In genomic region chr3:119420196-119420595, GRCh38 we compare ENCODE assay signal across 14 cellular contexts. TPM values are rescaled to one million over a fixed set of nuclear protein-coding genes. Genes with fewer than 3 reads are reported as not detected.
DNase-seq lines count a peak whose midpoint lies in the region; ATAC-seq, FAIRE-seq and TF ChIP-seq lines count a peak whose summit lies in the region.
"Had no signal": no experiment of that assay in that cellular context is flagged by ENCODE, and none has a peak within 500 bp of the region (broad histone marks: within the 10 kb centered on the region; RNA-seq: fewer than 3 reads in every experiment).

No MANE protein-coding gene starts in this region.

- no peak for TF ChIP-seq POLR2A in K562 (conservative IDR thresholded peaks at IDR 0.05)

- no peak overlapping the region for H3K18ac ChIP-seq in mesendoderm (ENCODE audit: low read length)

- no peak overlapping the region for H2BK120ac ChIP-seq in mesendoderm (ENCODE audit: low read depth, low read length)

- no peaks in the 10 kb centered on the region for H3K9me3 Mint-ChIP-seq in natural killer cell treated with Interleukin-12 subunit alpha and Interleukin-12 subunit beta and Interleukin-15 and Interleukin-18, amount 100 ng/mL, for 72 hours

- H4K8ac ChIP-seq in mesendoderm (ENCODE audit: low read depth, low read length): no peak overlapping the region

- H3K23ac ChIP-seq in mesendoderm (ENCODE audit: low read length): no peak overlapping the region

- no peak overlapping the region for H3K27ac Mint-ChIP-seq in natural killer cell treated with Interleukin-12 subunit alpha and Interleukin-12 subunit beta and Interleukin-15 and Interleukin-18, amount 100 ng/mL, for 72 hours
- H3K27ac Mint-ChIP-seq: IgD-negative memory B cell, immature natural killer cell had no signal

- peaks cover 10 to 11% of the 10 kb centered on the region in 2 donors for H3K4me1 Mint-ChIP-seq in natural killer cell treated with Interleukin-12 subunit alpha and Interleukin-12 subunit beta and Interleukin-15 and Interleukin-18, amount 100 ng/mL, for 72 hours (ENCODE audit: low read depth in 2 of 2)
- H3K4me1 Mint-ChIP-seq: immature natural killer cell had no signal

- no peaks in the 10 kb centered on the region for H3K36me3 Mint-ChIP-seq in natural killer cell treated with Interleukin-12 subunit alpha and Interleukin-12 subunit beta and Interleukin-15 and Interleukin-18, amount 100 ng/mL, for 72 hours

- no peak overlapping the region for H3K4me3 ChIP-seq in Loucy (ENCODE audit: low read length, poor library complexity, severe bottlenecking)
- H3K4me3 ChIP-seq in K562: no peak overlapping the region
- no peak overlapping the region for H3K4me3 ChIP-seq in mesendoderm (ENCODE audit: low read length)
- H3K4me3 ChIP-seq: ovary had no signal

- H2AK5ac ChIP-seq in mesendoderm (ENCODE audit: low read length): no peak overlapping the region

- H3K4me1 ChIP-seq in Loucy (ENCODE audit: insufficient read depth, low read length, poor library complexity, severe bottlenecking) (peaks cover 6% of the 10 kb centered on the region), K562 (replicated peaks in 1 of 2; ENCODE audit: control insufficient read depth in 2 of 2, insufficient read depth in 2 of 2, low read length in 2 of 2) (peaks cover 4 to 21% of the 10 kb centered on the region in 2 experiments; a peak in 3 of 5 replicates), mesendoderm (ENCODE audit: control insufficient read depth, low read depth, low read length) (peaks cover 16% of the 10 kb centered on the region)

- no peak overlapping the region for H4K5ac ChIP-seq in mesendoderm (ENCODE audit: low read length)

- no TSS peak for BruUV-seq in K562 (replicated peaks; lab: Mats Ljungman, UMichigan)

- H3K79me2 ChIP-seq in Loucy (ENCODE audit: insufficient read depth, low read length) (no peaks in the 10 kb centered on the region), K562 (ENCODE audit: control insufficient read depth, insufficient read depth, low read length) (no peaks in the 10 kb centered on the region), mesendoderm (ENCODE audit: control insufficient read depth, insufficient read depth, low read length) (no peaks in the 10 kb centered on the region)

- H3K27ac ChIP-seq in K562 (ENCODE audit: extremely low read depth, low read depth, low read length) (no peak overlapping the region), mesendoderm (ENCODE audit: low read depth, low read length) (no peak overlapping the region)
- H3K27ac ChIP-seq: ovary had no signal

- H3K9me2 ChIP-seq in Loucy (replicated peaks; ENCODE audit: low read depth, low read length): no peaks in the 10 kb centered on the region

- H3K4me2 ChIP-seq in Loucy (ENCODE audit: low read depth, low read length, poor library complexity, severe bottlenecking) (no peak overlapping the region), K562 (ENCODE audit: insufficient read depth, low read length) (no peak overlapping the region), mesendoderm (ENCODE audit: low read length) (no peak overlapping the region)

- no peak overlapping the region for H3K4me3 Mint-ChIP-seq in natural killer cell treated with Interleukin-12 subunit alpha and Interleukin-12 subunit beta and Interleukin-15 and Interleukin-18, amount 100 ng/mL, for 72 hours
- H3K4me3 Mint-ChIP-seq: IgD-negative memory B cell, immature natural killer cell had no signal

- FAIRE-seq in K562 (lab: Jason Lieb, UNC): peak; percentile 51

- DNase-seq in DMS 273 treated with DMSO at 0.1 percent for 48 hours (lab: John Stamatoyannopoulos, UW): peak; percentile 9
- DNase-seq in K562 (ENCODE audit: extremely low read depth in 1 of 4, low spot score in 3 of 4): peak in 1 of 4 experiments; percentile 14
- DNase-seq in mesendoderm: peak; percentile 65
- DNase-seq in DMS153 treated with DMSO at 0.1 percent for 48 hours (lab: John Stamatoyannopoulos, UW; ENCODE audit: unreplicated experiment): no peak
- no peak for DNase-seq in natural killer cell treated with Interleukin-12 subunit alpha and Interleukin-12 subunit beta and Interleukin-15 and Interleukin-18, amount 100 ng/mL, for 72 hours (ENCODE audit: low spot score)
- DNase-seq: activated CD4-positive, alpha-beta T cell treated with anti-CD3 and anti-CD28 coated beads for 1 hour; COR-L47; immature natural killer cell; NCI-H187; ovary had no signal

- H2BK15ac ChIP-seq in mesendoderm (replicated peaks; ENCODE audit: low read depth): peak overlapping the region; percentile 65

- no peaks in the 10 kb centered on the region for H3K9me1 ChIP-seq in K562 (ENCODE audit: control insufficient read depth, insufficient read depth, low read length)

- no peaks in the 10 kb centered on the region for H3K27me3 ChIP-seq in Loucy (ENCODE audit: insufficient read depth, low read length, poor library complexity, severe bottlenecking)
- H3K27me3 ChIP-seq in K562 (ENCODE audit: control insufficient read depth in 2 of 2, insufficient read depth in 2 of 2, low read length in 2 of 2): no peaks in the 10 kb centered on the region
- no peaks in the 10 kb centered on the region for H3K27me3 ChIP-seq in mesendoderm (ENCODE audit: insufficient read depth, low read length, poor library complexity)
- H3K27me3 ChIP-seq: ovary had no signal

- H4K20me1 ChIP-seq in Loucy (ENCODE audit: insufficient read depth, low read length, poor library complexity, severe bottlenecking) (no peaks in the 10 kb centered on the region), K562 (replicated peaks; ENCODE audit: control insufficient read depth, insufficient read depth, low read length) (no peaks in the 10 kb centered on the region)

- no peaks in the 10 kb centered on the region for H3F3A ChIP-seq in Loucy (ENCODE audit: low read depth)

- TF ChIP-seq RAD21 in K562 (CRISPR knock-in tag; conservative IDR thresholded peaks at IDR 0.05 in 1 of 2, IDR thresholded peaks at IDR 0.05 in 1 of 2): peak in 1 of 2 experiments; percentile 33; a peak in 2 of 4 replicates

- TF ChIP-seq EP300 in K562 (IDR thresholded peaks at IDR 0.05; ENCODE audit: low read length): no peak

- no peaks in the 10 kb centered on the region for H3K36me3 ChIP-seq in Loucy (ENCODE audit: insufficient read depth, low read length)
- H3K36me3 ChIP-seq in K562 (ENCODE audit: control insufficient read depth, insufficient read depth, low read length): no peaks in the 10 kb centered on the region
- H3K36me3 ChIP-seq in mesendoderm (ENCODE audit: control insufficient read depth, insufficient read depth, low read length): peaks cover 2% of the 10 kb centered on the region
- H3K36me3 ChIP-seq: ovary had no signal

- intact Hi-C loops in K562 (cut with micrococcal nuclease): no loop called here

- H3K9ac ChIP-seq in Loucy (ENCODE audit: low read depth, low read length, poor library complexity, severe bottlenecking) (no peak overlapping the region), K562 (ENCODE audit: insufficient read depth in 1 of 2, low read depth in 2 of 2, low read length in 2 of 2) (no peak overlapping the region), mesendoderm (ENCODE audit: low read length) (no peak overlapping the region)

- WGBS in K562 (ENCODE audit: insufficient coverage, low coverage, missing lambda C conversion rate): 36% methylated on average over 2 of the region's 2 CpGs
- WGBS in mesendoderm (ENCODE audit: extremely low coverage, insufficient coverage, low lambda C conversion rate): no CpG with 5 or more reads among the region's 2 CpGs

- TF ChIP-seq CTCF in Loucy (conservative IDR thresholded peaks at IDR 0.05; ENCODE audit: low read length): peak; percentile 51
- peak in 2 of 3 experiments; percentile 12 to 20; a peak in 2 of 6 replicates for TF ChIP-seq CTCF in K562 (IDR thresholded peaks at IDR 0.05 in 2 of 3, conservative IDR thresholded peaks at IDR 0.05 in 1 of 3; ENCODE audit: insufficient read depth in 2 of 3, low read depth in 1 of 3, low read length in 3 of 3)

- CTCF ChIA-PET in K562 (lab: Yijun Ruan, JAX; ENCODE audit: low intra/inter-chr PET ratio): no interaction called here

- POLR2A ChIA-PET in K562 (lab: Yijun Ruan, JAX): interaction anchor here (0.7 kb wide), 1 partner anchor 30 kb away, joined by 3 read pairs; no protein-coding TSS in a partner anchor

- H3K9me3 ChIP-seq in Loucy (ENCODE audit: insufficient read depth, low read depth, low read length): peaks cover 2% of the 10 kb centered on the region; the same call in 1 of the 2 replicates
- 0 out of 2 replicates have a peak, but pooled peaks cover 2% of the 10 kb centered on the region for H3K9me3 ChIP-seq in K562 (replicated peaks; ENCODE audit: control insufficient read depth, insufficient read depth, low read depth, low read length)
- H3K9me3 ChIP-seq: ovary had no signal

- no peaks in the 10 kb centered on the region for H3K27me3 Mint-ChIP-seq in natural killer cell treated with Interleukin-12 subunit alpha and Interleukin-12 subunit beta and Interleukin-15 and Interleukin-18, amount 100 ng/mL, for 72 hours
- H3K27me3 Mint-ChIP-seq: IgD-negative memory B cell had no signal

- in situ Hi-C loops in K562 (cut with MboI): no loop called here

- H2AFZ ChIP-seq in Loucy (ENCODE audit: low read length) (no peak overlapping the region), K562 (ENCODE audit: low read depth, low read length) (no peak overlapping the region)

- no peak for ATAC-seq in K562
- no peak for ATAC-seq in HG03097 (IDR thresholded peaks at IDR 0.05; ENCODE audit: low FRiP score, unreplicated experiment)
- no peak for ATAC-seq in natural killer cell treated with Interleukin-12 subunit alpha and Interleukin-12 subunit beta and Interleukin-15 and Interleukin-18, amount 100 ng/mL, for 72 hours
- ATAC-seq in HG03045 (IDR thresholded peaks at IDR 0.05; ENCODE audit: unreplicated experiment): no peak

- H3K56ac ChIP-seq in mesendoderm (ENCODE audit: low read length): no peak overlapping the region

- no peak overlapping the region for H2BK5ac ChIP-seq in mesendoderm (ENCODE audit: low read length)

- H3K4ac ChIP-seq in mesendoderm (ENCODE audit: low read depth, low read length): no peak overlapping the region

- no peaks in the 10 kb centered on the region for H3K79me1 ChIP-seq in mesendoderm (ENCODE audit: low read length)

RNA-seq across cellular contexts. Expression of gene TMEM39A, which starts 43.2 kb away (rescaled TPM):
- total RNA-seq in K562 (2011; cell fraction: chromatin; rRNA removed; ENCODE audit: low replicate concordance): 100 and 139 TPM in 2 replicates
- total RNA-seq in K562 (2011; cell fraction: nucleolus; rRNA removed): 53.2 and 55.5 TPM in 2 replicates
- total RNA-seq in K562 (2011; cell fraction: nucleoplasm; rRNA removed): 85.4 and 97.5 TPM in 2 replicates
- 13.4 and 19.6 TPM in 2 replicates for total RNA-seq in K562 (2014; rRNA removed)
- 16.6 and 18.3 TPM in 2 replicates for total RNA-seq in K562 (2014; rRNA removed; fragmentation: Illumina TruSeq; extraction: Trizol)
- 13.6 and 15.4 TPM in 2 replicates for total RNA-seq in K562 (2015; rRNA removed; fragmentation: Illumina TruSeq; extraction: Trizol)
- total RNA-seq in K562 (2021): 25.7 and 27.1 TPM in 2 replicates
- 41.5 and 64.0 TPM in 2 replicates for polyA plus RNA-seq in K562 (2011; rRNA removed)
- polyA plus RNA-seq in K562 (2011; cell fraction: cytosol; rRNA removed): 17.7 and 37.5 TPM in 2 replicates
- 89.7 and 134 TPM in 2 replicates for polyA plus RNA-seq in K562 (2011; cell fraction: nucleus; rRNA removed)
- 14.0 and 21.7 TPM in 2 replicates for polyA plus RNA-seq in K562 (2012)
- 12.0 and 13.6 TPM in 2 replicates for polyA plus RNA-seq in K562 (2014; fragmentation: Illumina TruSeq; extraction: Trizol)
- polyA plus RNA-seq in K562 (2014; fragmentation: Nextera tagmentation; extraction: Ambion mirVana): 10 to 100 TPM; 15.0 to 15.3 TPM
- polyA plus RNA-seq in K562 (2014; rRNA removed): 17.1 and 24.9 TPM in 2 replicates
- polyA minus RNA-seq in K562 (2011; rRNA and poly(A)+ RNA removed): 67.7 and 85.7 TPM in 2 replicates
- 12.7 and 13.8 TPM in 2 replicates for polyA minus RNA-seq in K562 (2011; cell fraction: cytosol; rRNA and poly(A)+ RNA removed)
- polyA minus RNA-seq in K562 (2011; cell fraction: nucleus; rRNA and poly(A)+ RNA removed): 35.4 and 74.1 TPM in 2 replicates
- 16.6 TPM for polyA plus RNA-seq in mesendoderm (2013, experiment 1 of 2)
- polyA plus RNA-seq in mesendoderm (2013, experiment 2 of 2): 15.9 TPM
- total RNA-seq in natural killer cell treated with Interleukin-12 subunit alpha and Interleukin-12 subunit beta and Interleukin-15 and Interleukin-18, amount 100 ng/mL, for 72 hours: 10 to 100 TPM; 66.6 to 71.5 TPM

RNA-seq across cellular contexts. Expression of gene POGLUT1, which starts 48.6 kb away (rescaled TPM):
- 28.4 and 47.6 TPM in 2 replicates for total RNA-seq in K562 (2011; cell fraction: chromatin; rRNA removed; ENCODE audit: low replicate concordance)
- 20.9 and 21.5 TPM in 2 replicates for total RNA-seq in K562 (2011; cell fraction: nucleolus; rRNA removed)
- total RNA-seq in K562 (2011; cell fraction: nucleoplasm; rRNA removed): 27.1 and 38.6 TPM in 2 replicates
- 5.2 and 10.6 TPM in 2 replicates for total RNA-seq in K562 (2014; rRNA removed)
- total RNA-seq in K562 (2014; rRNA removed; fragmentation: Illumina TruSeq; extraction: Trizol): 12.2 and 13.9 TPM in 2 replicates
- 11.0 and 11.5 TPM in 2 replicates for total RNA-seq in K562 (2015; rRNA removed; fragmentation: Illumina TruSeq; extraction: Trizol)
- 11.6 and 11.7 TPM in 2 replicates for total RNA-seq in K562 (2021)
- 11.7 and 14.4 TPM in 2 replicates for polyA plus RNA-seq in K562 (2011; rRNA removed)
- polyA plus RNA-seq in K562 (2011; cell fraction: cytosol; rRNA removed): 2.3 and 5.5 TPM in 2 replicates
- 18.0 and 18.4 TPM in 2 replicates for polyA plus RNA-seq in K562 (2011; cell fraction: nucleus; rRNA removed)
- 8.7 and 10.1 TPM in 2 replicates for polyA plus RNA-seq in K562 (2012)
- 8.7 and 10.7 TPM in 2 replicates for polyA plus RNA-seq in K562 (2014; fragmentation: Illumina TruSeq; extraction: Trizol)
- 10 to 100 TPM; 14.2 to 17.5 TPM for polyA plus RNA-seq in K562 (2014; fragmentation: Nextera tagmentation; extraction: Ambion mirVana)
- 8.7 and 12.1 TPM in 2 replicates for polyA plus RNA-seq in K562 (2014; rRNA removed)
- polyA minus RNA-seq in K562 (2011; rRNA and poly(A)+ RNA removed): 25.3 and 27.1 TPM in 2 replicates
- polyA minus RNA-seq in K562 (2011; cell fraction: cytosol; rRNA and poly(A)+ RNA removed): 8.9 and 9.4 TPM in 2 replicates
- polyA minus RNA-seq in K562 (2011; cell fraction: nucleus; rRNA and poly(A)+ RNA removed): 15.9 and 17.3 TPM in 2 replicates
- 9.5 TPM for polyA plus RNA-seq in mesendoderm (2013, experiment 1 of 2)
- 10.0 TPM for polyA plus RNA-seq in mesendoderm (2013, experiment 2 of 2)
- total RNA-seq in natural killer cell treated with Interleukin-12 subunit alpha and Interleukin-12 subunit beta and Interleukin-15 and Interleukin-18, amount 100 ng/mL, for 72 hours: 10 to 100 TPM; 21.4 to 38.5 TPM

Comparison
In these comparisons a context has a peak if more than half of its experiments do, and no peak if none do; other contexts are left out.
1. DNase-seq: peak in DMS 273 treated with DMSO at 0.1 percent for 48 hours (single experiment) and mesendoderm (single experiment); none in DMS153 treated with DMSO at 0.1 percent for 48 hours (single experiment) and natural killer cell treated with Interleukin-12 subunit alpha and Interleukin-12 subunit beta and Interleukin-15 and Interleukin-18, amount 100 ng/mL, for 72 hours (single experiment).